Comparison of ENCODE assay signal across 9 cellular contexts in the genomic region with DNA sequence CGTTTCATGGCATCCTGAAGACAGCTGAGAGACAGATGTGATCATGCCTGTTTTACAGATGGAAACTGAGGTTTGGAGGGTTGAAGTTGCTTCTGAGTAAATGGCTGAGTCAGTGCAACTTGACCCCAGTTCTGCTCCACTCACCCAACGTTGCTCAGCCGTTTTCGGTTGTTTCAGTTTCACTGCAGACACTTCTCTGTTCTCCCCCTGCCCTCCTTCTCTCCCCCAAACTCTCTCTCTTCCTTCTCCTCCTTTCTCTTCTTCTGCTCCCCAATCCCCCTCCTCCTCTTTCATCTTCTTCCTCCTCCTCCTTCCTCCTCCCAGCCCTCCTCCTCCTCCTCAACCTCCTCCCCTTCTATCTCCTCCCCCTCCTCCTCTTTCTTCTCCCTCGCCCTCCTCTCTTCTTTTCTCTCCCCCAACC. TPM values are rescaled to one million over a fixed set of nuclear protein-coding genes. Genes with fewer than 3 reads are reported as not detected.
DNase-seq lines count a peak whose midpoint lies in the region; ATAC-seq and TF ChIP-seq lines count a peak whose summit lies in the region.
"Had no signal": no experiment of that assay in that cellular context is flagged by ENCODE, and none has a peak within 500 bp of the region (broad histone marks: within the 10 kb centered on the region; RNA-seq: fewer than 3 reads in every experiment).

No MANE protein-coding gene starts in this region.

- H3K9me3 Mint-ChIP-seq in central memory CD8-positive, alpha-beta T cell: no peaks in the 10 kb centered on the region

- no peak for ATAC-seq in central memory CD8-positive, alpha-beta T cell (replicated peaks; ENCODE audit: extremely low read depth, poor library complexity, severe bottlenecking)
- ATAC-seq in GM18505 (IDR thresholded peaks at IDR 0.05; ENCODE audit: unreplicated experiment): no peak

- no peak overlapping the region for H3K9ac ChIP-seq in MM.1S (ENCODE audit: low read length)

- no peaks in the 10 kb centered on the region for H4K20me1 ChIP-seq in MM.1S (ENCODE audit: insufficient read depth, low read length)

- H3K36me3 Mint-ChIP-seq in central memory CD8-positive, alpha-beta T cell (ENCODE audit: insufficient read depth): no peaks in the 10 kb centered on the region

- H3K4me3 ChIP-seq in MM.1S (ENCODE audit: low read length) (no peak overlapping the region), suprapubic skin (no peak overlapping the region)

- no peaks in the 10 kb centered on the region for H3K9me2 ChIP-seq in MM.1S (replicated peaks; ENCODE audit: insufficient read depth, low read length)

- H3K27ac ChIP-seq in MM.1S (ENCODE audit: low read length) (peak overlapping the region; percentile 39; the same call in 1 of the 2 replicates), suprapubic skin (no peak overlapping the region)

- peak overlapping the region; percentile 22; the same call in 1 of the 2 replicates for H2AFZ ChIP-seq in MM.1S (ENCODE audit: low read length)

- H3K27me3 ChIP-seq in MM.1S (replicated peaks; ENCODE audit: insufficient read depth, low read length) (no peaks in the 10 kb centered on the region), suprapubic skin (no peaks in the 10 kb centered on the region)

- H3K9me3 ChIP-seq in MM.1S (replicated peaks; ENCODE audit: insufficient read depth, low read length) (no peaks in the 10 kb centered on the region), suprapubic skin (no peaks in the 10 kb centered on the region)

- no peak for TF ChIP-seq CTCF in MM.1S (IDR thresholded peaks at IDR 0.05; ENCODE audit: low read length)
- TF ChIP-seq CTCF in suprapubic skin (IDR thresholded peaks at IDR 0.05): no peak

- H3K4me3 Mint-ChIP-seq in central memory CD8-positive, alpha-beta T cell: no peak overlapping the region

- no peaks in the 10 kb centered on the region for H3K4me1 Mint-ChIP-seq in central memory CD8-positive, alpha-beta T cell

- H3K4me2 ChIP-seq in MM.1S (ENCODE audit: low read depth, low read length): peak overlapping the region; percentile 49; the same call in 1 of the 2 replicates

- peak overlapping the region; percentile 25 for H3K27ac Mint-ChIP-seq in central memory CD8-positive, alpha-beta T cell (ENCODE audit: low read depth)

- TF ChIP-seq POLR2A in GM18505 (IDR thresholded peaks at IDR 0.05; ENCODE audit: borderline replicate concordance, extremely low read depth, insufficient read depth, insufficient read length) (no peak), suprapubic skin (IDR thresholded peaks at IDR 0.05) (no peak)

- no peaks in the 10 kb centered on the region for H3K27me3 Mint-ChIP-seq in central memory CD8-positive, alpha-beta T cell

- DNase-seq in stimulated activated naive CD4-positive, alpha-beta T cell treated with Interleukin-2 at 50 U/mL for 16 hours (lab: John Stamatoyannopoulos, UW): peak; percentile 26
- no peak for DNase-seq in stimulated activated naive CD4-positive, alpha-beta T cell (lab: John Stamatoyannopoulos, UW)
- peak; percentile 80 for DNase-seq in MM.1S
- DNase-seq in central memory CD8-positive, alpha-beta T cell (ENCODE audit: low spot score in 2 of 2): no peak
- DNase-seq in middle frontal gyrus (ENCODE audit: extremely low spot score, low spot score): no peak
- no peak for DNase-seq in T1000 (lab: John Stamatoyannopoulos, UW)
- DNase-seq in suprapubic skin (ENCODE audit: low spot score in 2 of 2): no peak

- TF ChIP-seq EP300 in suprapubic skin (IDR thresholded peaks at IDR 0.05): no peak

- H3K36me3 ChIP-seq in MM.1S (replicated peaks; ENCODE audit: insufficient read depth, low read length) (no peaks in the 10 kb centered on the region), suprapubic skin (no peaks in the 10 kb centered on the region)

- WGBS in suprapubic skin: 64% methylated on average over 5 of the region's 5 CpGs

- H3K4me1 ChIP-seq in MM.1S (ENCODE audit: low read length) (peaks cover 22% of the 10 kb centered on the region), suprapubic skin (peaks cover 13% of the 10 kb centered on the region)

- H3F3A ChIP-seq in MM.1S (ENCODE audit: insufficient read depth, low read length): peaks cover 5% of the 10 kb centered on the region

- no peaks in the 10 kb centered on the region for H3K79me2 ChIP-seq in MM.1S (ENCODE audit: low read length)

RNA-seq across cellular contexts. Expression of gene CEP20, which starts 9.4 kb away (rescaled TPM):
- total RNA-seq in suprapubic skin: 10 to 100 TPM; 31.2 to 45.1 (median 39.5) TPM

RNA-seq across cellular contexts. Expression of gene MYH11, which starts 41.0 kb away (rescaled TPM):
- 10 to 100 TPM; 24.2 to 54.8 (median 36.0) TPM for total RNA-seq in suprapubic skin
- total RNA-seq: SK-MEL-5 had no signal

RNA-seq across cellular contexts. Expression of gene ABCC1, which starts 51.6 kb away (rescaled TPM):
- total RNA-seq in suprapubic skin: 10 to 100 TPM; 22.1 to 37.4 (median 27.2) TPM

Comparison
In these comparisons a context has a peak if more than half of its experiments do, and no peak if none do; other contexts are left out.
1. DNase-seq: peak in stimulated activated naive CD4-positive, alpha-beta T cell treated with Interleukin-2 at 50 U/mL for 16 hours (single experiment) and MM.1S (single experiment); none in stimulated activated naive CD4-positive, alpha-beta T cell (0 of 6), central memory CD8-positive, alpha-beta T cell (0 of 2), middle frontal gyrus (single experiment), T1000 (single experiment) and suprapubic skin (0 of 2).